8 cellular contexts compared by ENCODE assay signal in the genomic region with DNA sequence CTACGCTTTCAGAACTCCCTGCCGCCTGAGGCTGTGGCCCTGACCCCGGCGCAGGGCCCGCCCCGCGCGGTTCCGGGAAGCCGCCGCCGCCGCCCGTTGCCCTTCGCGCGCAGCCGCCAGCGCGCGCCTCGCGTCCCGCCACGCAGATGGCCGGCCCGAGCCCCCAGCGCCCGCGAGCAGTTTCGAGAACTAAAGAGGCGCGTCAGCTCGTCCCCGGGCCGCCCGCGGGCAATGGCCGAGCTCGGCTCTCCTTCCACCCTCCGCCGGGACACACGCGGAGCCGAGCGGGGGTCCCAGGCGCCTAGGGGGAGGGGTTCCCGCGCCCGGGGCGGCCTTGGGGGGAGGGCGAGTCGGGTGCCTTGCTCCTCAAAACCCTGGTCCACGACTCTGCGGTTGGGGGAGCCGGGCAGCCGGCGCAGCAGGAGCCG. TPM values are rescaled to one million over a fixed set of nuclear protein-coding genes. Genes with fewer than 3 reads are reported as not detected.
A peak's percentile ranks its signal among the peaks of the same experiment; 100 is the strongest.
DNase-seq lines count a peak whose midpoint lies in the region; ATAC-seq and TF ChIP-seq lines count a peak whose summit lies in the region.

No MANE protein-coding gene starts in this region.

- peak; percentile 10 to 44 (median 28) for ATAC-seq in right lobe of liver

- DNase-seq in NCI-H1417 (lab: John Stamatoyannopoulos, UW), result peak; percentile 3 to 67 (median 63)
- no peak for DNase-seq in NCI-H1417 treated with DMSO at 0.1 percent for 48 hours (lab: John Stamatoyannopoulos, UW)
- DNase-seq in HK-2 (ENCODE audit: unreplicated experiment), result peak; percentile 68
- peak; percentile 78 for DNase-seq in activated CD4-positive, CD25-positive, alpha-beta regulatory T cell treated with anti-CD3 and anti-CD28 coated beads, Interleukin-2, amount 50 U/mL, for 72 hours
- no peak for DNase-seq in coronary artery (ENCODE audit: low spot score)
- DNase-seq in right lobe of liver, result peak; percentile 72 to 80 (median 78)
- peak; percentile 30 for DNase-seq in stimulated activated CD8-positive, alpha-beta memory T cell treated with anti-CD3 and anti-CD28 coated beads, Interleukin-12 subunit alpha, Interleukin-12 subunit beta, amount 100 ng/mL, for 24 hours (ENCODE audit: extremely low read depth)
- DNase-seq in cerebellar cortex (ENCODE audit: low spot score), result no peak

- H3K4me1 ChIP-seq in right lobe of liver, result peaks cover 0 to 48% (median 19%) of the 10 kb centered on the region in 4 donors

- whole genome bisulfite sequencing in right lobe of liver (ENCODE audit: insufficient coverage, low coverage, low lambda C conversion rate, missing lambda C conversion rate), result 0% methylated on average over 27 of the region's 59 CpGs

- intact Hi-C loops in right lobe of liver (cut with DNase I), result no loop called here

- H3K27ac ChIP-seq in coronary artery (peak overlapping the region; percentile 95 to 97), right lobe of liver (peak overlapping the region; percentile 91 to 97 (median 97))

- no peaks in the 10 kb centered on the region for H3K27me3 ChIP-seq in right lobe of liver

- peaks cover 0 to 2% (median 0%) of the 10 kb centered on the region in 4 donors for H3K9me3 ChIP-seq in right lobe of liver

- TF ChIP-seq POLR2A in right lobe of liver (IDR thresholded peaks at IDR 0.05), result no peak

- TF ChIP-seq CTCF in coronary artery (IDR thresholded peaks at IDR 0.05), result no peak
- TF ChIP-seq CTCF in right lobe of liver (IDR thresholded peaks at IDR 0.05), result no peak

- H3K36me3 ChIP-seq in right lobe of liver, result no peaks in the 10 kb centered on the region

- peak overlapping the region; percentile 91 for H3K4me3 ChIP-seq in coronary artery
- peak overlapping the region; percentile 69 to 82 (median 77) for H3K4me3 ChIP-seq in right lobe of liver

RNA-seq across cellular contexts. Expression of a gene that starts 1.8 kb away (rescaled TPM):
- 100 to 1,000 TPM; 106 to 160 (median 121) TPM for total RNA-seq in right lobe of liver

RNA-seq across cellular contexts. Expression of a gene that starts 29.7 kb away (rescaled TPM):
- 1 to 10 TPM; 1.4 to 3.0 (median 1.8) TPM for total RNA-seq in right lobe of liver

RNA-seq across cellular contexts. Expression of a gene that starts 35.7 kb away (rescaled TPM):
- not detected for total RNA-seq in right lobe of liver

Comparison
In these comparisons a context has a peak if more than half of its experiments do, and no peak if none do; other contexts are left out.
1. DNase-seq: peak in NCI-H1417 (3 of 3), HK-2 (single experiment), activated CD4-positive, CD25-positive, alpha-beta regulatory T cell treated with anti-CD3 and anti-CD28 coated beads, Interleukin-2, amount 50 U/mL, for 72 hours (single experiment), right lobe of liver (3 of 3) and stimulated activated CD8-positive, alpha-beta memory T cell treated with anti-CD3 and anti-CD28 coated beads, Interleukin-12 subunit alpha, Interleukin-12 subunit beta, amount 100 ng/mL, for 24 hours (single experiment); none in NCI-H1417 treated with DMSO at 0.1 percent for 48 hours (single experiment), coronary artery (single experiment) and cerebellar cortex (single experiment).